In genomic region chr7:98881561-98882315, GRCh38 we compare ENCODE assay signal across 17 cellular contexts. TPM values are rescaled to one million over a fixed set of nuclear protein-coding genes. Genes with fewer than 3 reads are reported as not detected.
A peak's percentile ranks its signal among the peaks of the same experiment; 100 is the strongest.
DNase-seq lines count a peak whose midpoint lies in the region; ATAC-seq and TF ChIP-seq lines count a peak whose summit lies in the region.
"Had no signal": no experiment of that assay in that cellular context is flagged by ENCODE, and none has a peak within 500 bp of the region (broad histone marks: within the 10 kb centered on the region; RNA-seq: fewer than 3 reads in every experiment).

No MANE protein-coding gene starts in this region.

- BruUV-seq in MCF 10A (replicated peaks; lab: Mats Ljungman, UMichigan): no TSS peak

- DNase-seq in MCF 10A (ENCODE audit: unreplicated experiment) (peak; percentile 18), breast epithelium (ENCODE audit: low spot score in 2 of 2) (no peak), SK-N-MC (ENCODE audit: low read depth, low spot score) (no peak), testis (peak; percentile 33), SK-N-DZ (ENCODE audit: low spot score) (no peak)
- DNase-seq: activated CD4-positive, CD25-positive, alpha-beta regulatory T cell; Caco-2; HFFc6; left colon; NCI-H69; SJCRH30; T-helper 9 cell had no signal

- CTCF ChIA-PET in MCF 10A (lab: Yijun Ruan, JAX): interaction anchor here (0.7 to 1.2 kb wide), 3 partner anchors 9 to 362 kb away, joined by 3 to 4 read pairs (median 3); no protein-coding TSS in a partner anchor

- H3K9ac ChIP-seq in SK-N-MC (ENCODE audit: insufficient read length): no peak overlapping the region

- H3K9me3 Mint-ChIP-seq in MCF 10A (ENCODE audit: unreplicated experiment) (no peaks in the 10 kb centered on the region), brain (no peaks in the 10 kb centered on the region)
- H3K9me3 Mint-ChIP-seq: central memory CD8-positive, alpha-beta T cell; HFFc6 had no signal

- POLR2A ChIA-PET in MCF 10A (lab: Yijun Ruan, JAX): no interaction called here

- 77% methylated on average over 9 of the region's 9 CpGs for WGBS in testis, 2 donors

- H3K9me3 ChIP-seq in breast epithelium: no peaks in the 10 kb centered on the region
- H3K9me3 ChIP-seq in SK-N-MC (ENCODE audit: low read depth, low read length): no peaks in the 10 kb centered on the region
- no peaks in the 10 kb centered on the region for H3K9me3 ChIP-seq in testis
- H3K9me3 ChIP-seq: Caco-2, gastroesophageal sphincter, SJCRH30 had no signal

- no peak for ATAC-seq in GM18909 (IDR thresholded peaks at IDR 0.05; ENCODE audit: poor library complexity, unreplicated experiment)
- ATAC-seq: gastroesophageal sphincter, left colon had no signal

- TF ChIP-seq CTCF in MCF 10A (IDR thresholded peaks at IDR 0.05; ENCODE audit: unreplicated experiment) (no peak), breast epithelium (IDR thresholded peaks at IDR 0.05) (no peak), brain (conservative IDR thresholded peaks at IDR 0.05) (no peak), testis (IDR thresholded peaks at IDR 0.05) (no peak)

- intact Hi-C loops in MCF 10A (cut with micrococcal nuclease) (no loop called here), breast epithelium (cut with DNase I; ENCODE audit: low total_unique reads) (no loop called here), testis (cut with DNase I; ENCODE audit: low total_unique reads) (no loop called here)

- H3K27me3 Mint-ChIP-seq in MCF 10A (ENCODE audit: insufficient read depth, unreplicated experiment) (no peaks in the 10 kb centered on the region), brain (no peaks in the 10 kb centered on the region)
- H3K27me3 Mint-ChIP-seq: central memory CD8-positive, alpha-beta T cell had no signal

- H3K4me3 Mint-ChIP-seq in MCF 10A (ENCODE audit: unreplicated experiment) (no peak overlapping the region), brain (peak overlapping the region in 3 of 5 experiments; percentile 13 to 47 (median 28))
- H3K4me3 Mint-ChIP-seq: central memory CD8-positive, alpha-beta T cell; HFFc6 had no signal

- no peaks in the 10 kb centered on the region for H3K36me3 ChIP-seq in breast epithelium
- H3K36me3 ChIP-seq in SK-N-MC (ENCODE audit: insufficient read depth, low read length): peaks cover 58% of the 10 kb centered on the region
- peaks cover 6% of the 10 kb centered on the region for H3K36me3 ChIP-seq in testis (ENCODE audit: low read depth, missing control alignments)

- H3K36me3 Mint-ChIP-seq in MCF 10A (ENCODE audit: insufficient read depth, unreplicated experiment) (peaks cover 45% of the 10 kb centered on the region), brain (peaks cover 34% of the 10 kb centered on the region)

- H3K4me3 ChIP-seq in breast epithelium (no peak overlapping the region), SK-N-MC (no peak overlapping the region), testis (no peak overlapping the region)
- H3K4me3 ChIP-seq: gastroesophageal sphincter, SJCRH30, smooth muscle cell had no signal

- H3K4me1 Mint-ChIP-seq in MCF 10A (ENCODE audit: insufficient read depth, unreplicated experiment) (no peaks in the 10 kb centered on the region), brain (peaks cover 19% of the 10 kb centered on the region)

- TF ChIP-seq POLR2A in breast epithelium (IDR thresholded peaks at IDR 0.05) (no peak), testis (IDR thresholded peaks at IDR 0.05) (no peak)

- H3K27ac Mint-ChIP-seq in MCF 10A (ENCODE audit: low read depth, unreplicated experiment) (no peak overlapping the region), brain (no peak overlapping the region)
- H3K27ac Mint-ChIP-seq: HFFc6 had no signal

- H3K4me1 ChIP-seq in breast epithelium: no peaks in the 10 kb centered on the region
- peaks cover 21% of the 10 kb centered on the region for H3K4me1 ChIP-seq in testis
- H3K4me1 ChIP-seq: Caco-2, SJCRH30 had no signal

- H3K27me3 ChIP-seq in breast epithelium (no peaks in the 10 kb centered on the region), testis (no peaks in the 10 kb centered on the region)
- H3K27me3 ChIP-seq: gastroesophageal sphincter, SJCRH30 had no signal

- H3K27ac ChIP-seq in breast epithelium (no peak overlapping the region), SK-N-MC (peak overlapping the region; percentile 54; the same call in 1 of the 2 replicates), testis (no peak overlapping the region)
- H3K27ac ChIP-seq: gastroesophageal sphincter, SJCRH30 had no signal

RNA-seq across cellular contexts. Expression of gene TRRAP, which starts 3.4 kb away (rescaled TPM):
- 30.4 and 31.5 TPM in 2 replicates for total RNA-seq in MCF 10A (2022)
- total RNA-seq in breast epithelium: 10 to 100 TPM; 24.6 to 39.0 (median 38.9) TPM
- 32.3 TPM for polyA plus RNA-seq in brain (ENCODE audit: insufficient read depth, low read depth, low replicate concordance)
- total RNA-seq in testis: 100 to 1,000 TPM; 119 to 120 TPM
- 45.6 TPM for polyA plus RNA-seq in testis (ENCODE audit: insufficient read depth, low read depth, low replicate concordance)
- 12.0 and 13.9 TPM in 2 replicates for polyA plus RNA-seq in SK-N-DZ (2014; cell fraction: cytosol; rRNA removed)
- 13.7 and 25.9 TPM in 2 replicates for polyA plus RNA-seq in SK-N-DZ (2014; cell fraction: nucleus; rRNA removed)

RNA-seq across cellular contexts. Expression of gene TMEM130, which starts 11.9 kb away (rescaled TPM):
- total RNA-seq in MCF 10A (2022): not detected in 2 replicates
- 1 to 10 TPM in 1 of 3 donors, under 1 TPM in 1, not detected in 1; 0.88 to 1.3 TPM for total RNA-seq in breast epithelium
- 62.5 TPM for polyA plus RNA-seq in brain (ENCODE audit: insufficient read depth, low read depth, low replicate concordance)
- total RNA-seq in testis: 100 to 1,000 TPM in 1 of 2 donors, 10 to 100 TPM in 1; 84.6 to 106 TPM
- polyA plus RNA-seq in testis (ENCODE audit: insufficient read depth, low read depth, low replicate concordance): 131 TPM
- polyA plus RNA-seq in SK-N-DZ (2014; cell fraction: cytosol; rRNA removed): 13.9 and 14.5 TPM in 2 replicates
- 9.4 and 12.4 TPM in 2 replicates for polyA plus RNA-seq in SK-N-DZ (2014; cell fraction: nucleus; rRNA removed)
- total RNA-seq: Caco-2, SJCRH30 had no signal

Comparison
In these comparisons a context has a peak if more than half of its experiments do, and no peak if none do; other contexts are left out.
1. DNase-seq: peak in MCF 10A (single experiment) and testis (single experiment); none in breast epithelium (0 of 2), SK-N-MC (single experiment) and SK-N-DZ (single experiment).
2. RNA of gene TMEM130, which starts 11.9 kb away (total RNA-seq): 84.6 to 106 TPM in testis; 0.88 to 1.3 TPM in breast epithelium and not detected in MCF 10A; every median in the first group is over 10 times any median in the second.